ENCODE assay signal across 8 cellular contexts in the genomic region with DNA sequence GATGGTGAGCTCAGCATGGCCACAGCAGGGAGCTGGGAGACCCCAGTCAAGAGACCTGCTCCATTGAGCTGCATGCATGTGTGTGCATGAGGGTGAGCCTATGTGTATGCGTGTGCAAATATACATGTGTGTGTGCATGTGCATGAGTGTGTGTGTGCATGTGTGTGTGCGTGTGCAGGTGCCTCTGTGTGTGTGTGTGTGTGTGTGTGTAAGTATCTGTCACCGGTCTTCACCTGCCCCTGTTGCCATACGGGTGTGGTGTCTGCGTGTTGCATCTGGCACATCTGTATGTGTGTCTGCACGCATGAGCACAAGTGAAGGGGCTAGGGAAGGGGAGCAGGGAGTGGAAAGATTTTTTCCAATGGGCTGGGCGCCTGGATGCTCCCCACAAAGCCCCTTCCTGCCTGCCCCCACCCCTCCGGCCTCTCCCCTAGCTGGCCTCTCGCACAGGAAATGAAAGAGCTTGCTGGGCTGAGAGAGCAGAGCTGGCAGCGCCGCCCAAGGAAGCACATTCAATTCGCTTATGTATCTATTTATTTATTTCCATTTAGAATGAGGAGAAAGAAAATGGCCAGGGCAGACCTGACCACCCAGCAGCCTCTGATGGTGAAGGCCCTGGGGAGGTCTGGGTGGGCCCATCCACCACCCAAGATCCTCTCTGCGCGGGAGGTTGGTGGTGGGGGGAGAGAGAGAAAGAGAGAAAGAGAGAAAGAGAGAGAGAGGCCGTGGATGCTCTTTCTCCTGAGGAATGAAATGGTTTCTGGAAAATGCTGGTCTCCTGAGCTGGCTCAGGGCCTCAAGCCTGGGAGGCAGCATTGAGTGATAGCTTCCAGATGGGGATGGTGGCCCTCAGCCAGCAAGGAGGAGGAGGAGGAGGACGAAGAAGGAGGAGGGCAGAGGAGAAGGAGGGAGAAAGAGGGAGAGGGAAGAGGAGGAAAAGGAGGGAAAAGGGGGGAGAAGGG. TPM values are rescaled to one million over a fixed set of nuclear protein-coding genes. Genes with fewer than 3 reads are reported as not detected.
DNase-seq lines count a peak whose midpoint lies in the region; ATAC-seq and TF ChIP-seq lines count a peak whose summit lies in the region.

No MANE protein-coding gene starts in this region.

- no peak overlapping the region for H3K27ac Mint-ChIP-seq in WTC11

- no peaks in the 10 kb centered on the region for H3K27me3 Mint-ChIP-seq in WTC11 (ENCODE audit: low read depth)

- peak overlapping the region; percentile 61 for H3K27ac ChIP-seq in duodenal mucosa (ENCODE audit: low read depth, low read length)

- no peak overlapping the region for H3K9ac ChIP-seq in duodenal mucosa (ENCODE audit: low read depth in 1 of 2, low read length in 2 of 2)

- peaks cover 4% of the 10 kb centered on the region for H3K4me1 Mint-ChIP-seq in WTC11

- TF ChIP-seq CTCF in AG04449 (IDR thresholded peaks at IDR 0.05; ENCODE audit: insufficient read depth, low read length, missing control alignments) (no peak), WTC11 (IDR thresholded peaks at IDR 0.05) (no peak)

- H3K9me3 ChIP-seq in duodenal mucosa (ENCODE audit: control insufficient read depth in 1 of 2, low read length in 2 of 2) = no peaks in the 10 kb centered on the region

- H3K4me1 ChIP-seq in duodenal mucosa (ENCODE audit: control insufficient read depth in 1 of 2, insufficient read depth in 2 of 2, low read length in 2 of 2) = peaks cover 12 to 19% of the 10 kb centered on the region in 2 donors

- no peaks in the 10 kb centered on the region for H3K36me3 ChIP-seq in duodenal mucosa (ENCODE audit: control insufficient read depth in 1 of 2, insufficient read depth in 2 of 2, low read length in 2 of 2)

- H3K4me3 Mint-ChIP-seq in WTC11 = no peak overlapping the region

- POLR2A ChIA-PET in AG04449 (lab: Yijun Ruan, JAX) (interaction anchor here (0.7 to 1.8 kb wide), 4 partner anchors 29 to 102 kb away, joined by 3 to 9 read pairs (median 4); partner anchors contain the start of gene TSSC4), WTC11 (lab: Charles Lee) (interaction anchor here (1.0 to 1.1 kb wide), 2 partner anchors 27 to 94 kb away, joined by 3 to 4 read pairs; partner anchors contain the start of gene TSSC4)

- H3K4me3 ChIP-seq in AG04449 (ENCODE audit: low read depth, low read length) (peak overlapping the region; percentile 32), duodenal mucosa (ENCODE audit: low read depth in 1 of 2, low read length in 2 of 2) (no peak overlapping the region)

- CTCF ChIA-PET in AG04449 (lab: Yijun Ruan, JAX) (interaction anchor here (0.7 to 12.3 kb wide), 19 partner anchors 8 to 587 kb away, joined by 3 to 381 read pairs (median 5); partner anchors contain the start of gene TSSC4), WTC11 (lab: Charles Lee) (interaction anchor here (0.6 to 11.0 kb wide), 29 partner anchors 7 to 312 kb away, joined by 3 to 398 read pairs (median 8); partner anchors contain the start of genes CD81 and TSSC4)

- H3K9me3 Mint-ChIP-seq in WTC11 = no peaks in the 10 kb centered on the region

- no peaks in the 10 kb centered on the region for H3K36me3 Mint-ChIP-seq in WTC11

- H3K27me3 ChIP-seq in duodenal mucosa (ENCODE audit: control insufficient read depth in 1 of 2, insufficient read depth in 2 of 2, low read length in 2 of 2) = no peaks in the 10 kb centered on the region

- no peak for ATAC-seq in WTC11

- DNase-seq in AG04449 (ENCODE audit: low read depth, low spot score) (peak; percentile 24), NOMO-1 (lab: John Stamatoyannopoulos, UW; ENCODE audit: unreplicated experiment in 2 of 2) (peak; percentile 53), myocyte (ENCODE audit: low read depth) (peak; percentile 46), NCI-H748 (lab: John Stamatoyannopoulos, UW; ENCODE audit: unreplicated experiment) (no peak), SW480 (ENCODE audit: low spot score) (no peak), RPMI8226 (no peak), WTC11 (ENCODE audit: low spot score) (no peak)

TF ChIP-seq in WTC11, 78 proteins besides CTCF, POLR2A, EP300 and RAD21:
- TF ChIP-seq, protein P1, sequence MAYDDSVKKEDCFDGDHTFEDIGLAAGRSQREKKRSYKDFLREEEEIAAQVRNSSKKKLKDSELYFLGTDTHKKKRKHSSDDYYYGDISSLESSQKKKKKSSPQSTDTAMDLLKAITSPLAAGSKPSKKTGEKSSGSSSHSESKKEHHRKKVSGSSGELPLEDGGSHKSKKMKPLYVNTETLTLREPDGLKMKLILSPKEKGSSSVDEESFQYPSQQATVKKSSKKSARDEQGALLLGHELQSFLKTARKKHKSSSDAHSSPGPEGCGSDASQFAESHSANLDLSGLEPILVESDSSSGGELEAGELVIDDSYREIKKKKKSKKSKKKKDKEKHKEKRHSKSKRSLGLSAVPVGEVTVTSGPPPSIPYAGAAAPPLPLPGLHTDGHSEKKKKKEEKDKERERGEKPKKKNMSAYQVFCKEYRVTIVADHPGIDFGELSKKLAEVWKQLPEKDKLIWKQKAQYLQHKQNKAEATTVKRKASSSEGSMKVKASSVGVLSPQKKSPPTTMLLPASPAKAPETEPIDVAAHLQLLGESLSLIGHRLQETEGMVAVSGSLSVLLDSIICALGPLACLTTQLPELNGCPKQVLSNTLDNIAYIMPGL (CRISPR knock-in tag; IDR thresholded peaks at IDR 0.05) = no peak
- TF ChIP-seq NR1H2 (CRISPR knock-in tag; IDR thresholded peaks at IDR 0.05) (no peak), MYBL2 (CRISPR knock-in tag; IDR thresholded peaks at IDR 0.05) (no peak)
- TF ChIP-seq, protein P2, sequence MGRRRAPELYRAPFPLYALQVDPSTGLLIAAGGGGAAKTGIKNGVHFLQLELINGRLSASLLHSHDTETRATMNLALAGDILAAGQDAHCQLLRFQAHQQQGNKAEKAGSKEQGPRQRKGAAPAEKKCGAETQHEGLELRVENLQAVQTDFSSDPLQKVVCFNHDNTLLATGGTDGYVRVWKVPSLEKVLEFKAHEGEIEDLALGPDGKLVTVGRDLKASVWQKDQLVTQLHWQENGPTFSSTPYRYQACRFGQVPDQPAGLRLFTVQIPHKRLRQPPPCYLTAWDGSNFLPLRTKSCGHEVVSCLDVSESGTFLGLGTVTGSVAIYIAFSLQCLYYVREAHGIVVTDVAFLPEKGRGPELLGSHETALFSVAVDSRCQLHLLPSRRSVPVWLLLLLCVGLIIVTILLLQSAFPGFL (CRISPR knock-in tag; IDR thresholded peaks at IDR 0.05; ENCODE audit: borderline replicate concordance) = no peak

RNA-seq across cellular contexts. Expression of gene TSPAN32, which starts 4.3 kb away (rescaled TPM):
- total RNA-seq in myocyte (not detected in 2 replicates), WTC11 (2021) (0.39 TPM in 1 of 3 replicates, not detected in the others)
- polyA plus RNA-seq in myocyte (2012) = 0.72 TPM

RNA-seq across cellular contexts. Expression of gene C11orf21, which starts 4.4 kb away (rescaled TPM):
- total RNA-seq in myocyte (not detected in 2 replicates), WTC11 (2021) (0.11 to 0.24 TPM in 2 of 3 replicates, not detected in the other)
- polyA plus RNA-seq in myocyte (2012) = not detected

RNA-seq across cellular contexts. Expression of gene ASCL2, which starts 35.8 kb away (rescaled TPM):
- total RNA-seq in myocyte (not detected in 2 replicates), WTC11 (2021) (0.24 to 0.73 TPM (median 0.64 TPM) in 3 replicates)
- polyA plus RNA-seq in myocyte (2012) = not detected

Comparison
In these comparisons a context has a peak if more than half of its experiments do, and no peak if none do; other contexts are left out.
1. DNase-seq: peak in AG04449 (single experiment), NOMO-1 (2 of 2) and myocyte (single experiment); none in NCI-H748 (single experiment), SW480 (single experiment), RPMI8226 (single experiment) and WTC11 (single experiment).